In the genomic region with DNA sequence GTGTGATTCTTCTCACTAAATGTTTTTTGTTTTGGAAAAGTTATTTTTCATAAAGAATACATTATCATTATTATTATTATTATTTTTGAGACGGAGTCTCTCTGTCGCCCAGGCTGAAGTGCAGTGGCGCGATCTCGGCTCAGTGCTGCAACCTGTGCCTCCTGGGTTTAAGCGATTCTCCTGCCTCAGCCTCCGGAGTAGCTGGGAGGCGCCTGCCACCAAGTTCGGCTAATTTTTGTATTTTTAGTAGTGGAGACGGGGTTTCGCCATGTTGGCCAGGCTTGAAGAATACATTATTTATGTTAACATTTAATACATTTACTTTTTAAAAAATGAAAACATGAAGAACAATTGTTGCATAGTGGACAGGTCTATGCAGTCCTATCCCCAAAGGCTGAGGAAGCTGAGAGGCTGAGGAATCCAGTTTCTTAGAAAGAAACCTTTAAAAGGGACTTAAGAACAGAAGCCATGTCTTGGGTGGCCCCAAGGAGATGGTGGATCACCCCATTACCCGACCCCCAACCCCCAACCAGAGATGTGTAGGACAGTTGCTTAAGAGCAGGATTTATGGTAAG, we compare ENCODE assay signal across 1 cellular context.
TF ChIP-seq lines count a peak whose summit lies in the region.

No MANE protein-coding gene starts in this region.

TF ChIP-seq in HepG2, 621 proteins besides CTCF, POLR2A, EP300 and RAD21:
- no peak for TF ChIP-seq RFX3 (CRISPR knock-in tag; IDR thresholded peaks at IDR 0.05)
- no peak for TF ChIP-seq ZNF446 (CRISPR knock-in tag; IDR thresholded peaks at IDR 0.05)
- no peak for TF ChIP-seq NKX3-1 (CRISPR knock-in tag; IDR thresholded peaks at IDR 0.05)
- TF ChIP-seq, protein P1, sequence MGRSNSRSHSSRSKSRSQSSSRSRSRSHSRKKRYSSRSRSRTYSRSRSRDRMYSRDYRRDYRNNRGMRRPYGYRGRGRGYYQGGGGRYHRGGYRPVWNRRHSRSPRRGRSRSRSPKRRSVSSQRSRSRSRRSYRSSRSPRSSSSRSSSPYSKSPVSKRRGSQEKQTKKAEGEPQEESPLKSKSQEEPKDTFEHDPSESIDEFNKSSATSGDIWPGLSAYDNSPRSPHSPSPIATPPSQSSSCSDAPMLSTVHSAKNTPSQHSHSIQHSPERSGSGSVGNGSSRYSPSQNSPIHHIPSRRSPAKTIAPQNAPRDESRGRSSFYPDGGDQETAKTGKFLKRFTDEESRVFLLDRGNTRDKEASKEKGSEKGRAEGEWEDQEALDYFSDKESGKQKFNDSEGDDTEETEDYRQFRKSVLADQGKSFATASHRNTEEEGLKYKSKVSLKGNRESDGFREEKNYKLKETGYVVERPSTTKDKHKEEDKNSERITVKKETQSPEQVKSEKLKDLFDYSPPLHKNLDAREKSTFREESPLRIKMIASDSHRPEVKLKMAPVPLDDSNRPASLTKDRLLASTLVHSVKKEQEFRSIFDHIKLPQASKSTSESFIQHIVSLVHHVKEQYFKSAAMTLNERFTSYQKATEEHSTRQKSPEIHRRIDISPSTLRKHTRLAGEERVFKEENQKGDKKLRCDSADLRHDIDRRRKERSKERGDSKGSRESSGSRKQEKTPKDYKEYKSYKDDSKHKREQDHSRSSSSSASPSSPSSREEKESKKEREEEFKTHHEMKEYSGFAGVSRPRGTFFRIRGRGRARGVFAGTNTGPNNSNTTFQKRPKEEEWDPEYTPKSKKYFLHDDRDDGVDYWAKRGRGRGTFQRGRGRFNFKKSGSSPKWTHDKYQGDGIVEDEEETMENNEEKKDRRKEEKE (IDR thresholded peaks at IDR 0.05): no peak
